ENCODE assay signal across 1 cellular context in the genomic region with DNA sequence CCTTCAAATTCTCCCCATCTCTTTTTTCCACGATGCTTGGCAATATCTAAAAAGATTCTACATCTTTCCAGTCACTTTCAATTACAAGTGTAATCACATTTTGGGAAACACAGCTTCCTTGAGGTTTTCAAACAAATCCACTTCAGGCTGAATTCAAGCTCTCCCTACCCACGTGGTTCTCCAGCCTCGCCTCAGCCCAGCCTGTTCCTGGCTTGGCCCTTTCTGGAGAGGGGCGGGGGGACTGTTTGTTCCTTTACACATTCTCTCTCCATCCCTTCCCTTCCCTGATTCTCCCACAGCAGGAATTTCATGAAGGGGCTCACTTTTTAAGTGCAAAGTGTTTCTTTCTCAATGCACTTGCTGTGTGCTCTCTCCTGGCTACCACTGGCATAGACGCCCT.
TF ChIP-seq lines count a peak whose summit lies in the region.

No MANE protein-coding gene starts in this region.

TF ChIP-seq in H1, 55 proteins besides CTCF, POLR2A, EP300 and RAD21:
- TF ChIP-seq TAF7 (optimal IDR thresholded peaks at IDR 0.05; ENCODE audit: borderline replicate concordance, low read depth, low read length): no peak
- TF ChIP-seq KDM1A (IDR thresholded peaks at IDR 0.05; ENCODE audit: borderline replicate concordance, low read length): no peak
- TF ChIP-seq JUN (IDR thresholded peaks at IDR 0.05; ENCODE audit: low read depth, low read length): no peak
- no peak for TF ChIP-seq CBX8 (IDR thresholded peaks at IDR 0.05; ENCODE audit: borderline replicate concordance, low read depth, low read length)
- no peak for TF ChIP-seq ZNF274 (IDR thresholded peaks at IDR 0.05; ENCODE audit: borderline replicate concordance, extremely low read depth, low read length)
- no peak for TF ChIP-seq TBP (IDR thresholded peaks at IDR 0.05; ENCODE audit: low read depth, low read length)
- TF ChIP-seq CHD1 (IDR thresholded peaks at IDR 0.05; ENCODE audit: low read depth, low read length): no peak
- TF ChIP-seq CREB1 (IDR thresholded peaks at IDR 0.05): no peak
- TF ChIP-seq ASH2L (IDR thresholded peaks at IDR 0.05; ENCODE audit: low read length): no peak
- no peak for TF ChIP-seq RBBP5 (IDR thresholded peaks at IDR 0.05; ENCODE audit: borderline replicate concordance, low read depth, low read length)
- no peak for TF ChIP-seq JUND (IDR thresholded peaks at IDR 0.05; ENCODE audit: low read length)
- no peak for TF ChIP-seq RNF2 (IDR thresholded peaks at IDR 0.05; ENCODE audit: borderline replicate concordance, low read depth, low read length, missing control alignments, poor library complexity, severe bottlenecking)
- TF ChIP-seq NANOG (IDR thresholded peaks at IDR 0.05; ENCODE audit: insufficient read depth, low read depth, low read length, poor library complexity, severe bottlenecking): no peak
- TF ChIP-seq GTF2F1 (IDR thresholded peaks at IDR 0.05; ENCODE audit: borderline replicate concordance, low read depth, low read length): no peak
- TF ChIP-seq RFX5 (IDR thresholded peaks at IDR 0.05; ENCODE audit: borderline replicate concordance, low read depth, low read length): no peak
- TF ChIP-seq POU5F1 (IDR thresholded peaks at IDR 0.05; ENCODE audit: low read depth, low read length): no peak
